In the genomic region with DNA sequence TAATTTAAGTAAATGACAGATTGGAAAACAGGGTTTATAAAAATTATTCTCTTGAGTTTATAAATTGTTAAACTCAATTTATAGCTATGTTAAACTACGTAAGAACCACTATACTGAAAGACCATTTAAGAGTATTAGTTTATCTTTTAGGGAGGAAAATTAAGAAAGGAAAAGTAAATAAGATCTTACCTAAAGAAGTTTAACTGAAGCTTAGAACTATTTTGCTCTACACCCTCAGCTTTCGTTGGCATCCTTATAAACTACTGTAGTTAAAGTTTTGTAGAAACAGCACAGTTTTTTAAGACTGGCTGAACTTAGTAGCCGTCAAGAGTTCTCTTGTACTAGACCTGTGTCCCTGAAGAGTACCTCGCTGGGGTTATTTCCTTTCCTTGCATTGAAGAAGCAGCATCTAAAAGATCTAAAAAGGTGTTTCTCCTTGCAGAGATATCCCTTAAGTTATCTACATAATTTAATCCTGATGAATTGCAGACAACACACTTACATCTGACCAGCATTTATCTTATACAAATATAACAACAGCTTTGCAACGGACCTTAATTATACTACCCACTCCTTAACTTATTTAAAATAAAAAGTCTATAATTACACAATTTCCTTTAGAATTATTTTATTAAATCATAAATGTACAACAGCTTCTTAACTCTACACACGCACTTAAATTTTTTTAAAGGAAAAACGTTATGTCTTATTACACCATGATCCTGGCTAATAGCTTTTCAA, we compare ENCODE assay signal across 19 cellular contexts. TPM values are rescaled to one million over a fixed set of nuclear protein-coding genes. Genes with fewer than 3 reads are reported as not detected.
DNase-seq lines count a peak whose midpoint lies in the region; ATAC-seq and TF ChIP-seq lines count a peak whose summit lies in the region.
"Had no signal": no experiment of that assay in that cellular context is flagged by ENCODE, and none has a peak within 500 bp of the region (broad histone marks: within the 10 kb centered on the region; RNA-seq: fewer than 3 reads in every experiment).

No MANE protein-coding gene starts in this region.

- no peaks in the 10 kb centered on the region for H3K27me3 Mint-ChIP-seq in activated CD4-positive, alpha-beta T cell treated with anti-CD3 and anti-CD28 coated beads, Interleukin-2, amount 10 ng/mL, durations not matched to agents 24 days and 14 days
- no peaks in the 10 kb centered on the region for H3K27me3 Mint-ChIP-seq in activated naive CD8-positive, alpha-beta T cell treated with anti-CD3 and anti-CD28 coated beads, Interleukin-2, amount 50 U/mL, for 24 hours
- peaks cover 61% of the 10 kb centered on the region for H3K27me3 Mint-ChIP-seq in neural crest cell (ENCODE audit: low read depth)
- H3K27me3 Mint-ChIP-seq in chondrocyte (ENCODE audit: low read depth), result no peaks in the 10 kb centered on the region

- H3K9me3 Mint-ChIP-seq in activated CD4-positive, alpha-beta T cell treated with anti-CD3 and anti-CD28 coated beads, Interleukin-2, amount 10 ng/mL, durations not matched to agents 24 days and 14 days, result no peaks in the 10 kb centered on the region
- H3K9me3 Mint-ChIP-seq in activated naive CD8-positive, alpha-beta T cell treated with anti-CD3 and anti-CD28 coated beads, Interleukin-2, amount 50 U/mL, for 24 hours, result no peaks in the 10 kb centered on the region
- H3K9me3 Mint-ChIP-seq in neural crest cell (peaks cover under 1% of the 10 kb centered on the region), chondrocyte (ENCODE audit: low read depth) (no peaks in the 10 kb centered on the region)
- H3K9me3 Mint-ChIP-seq: CD8-positive, alpha-beta T cell had no signal

- 100% methylated on average over 1 of the region's 7 CpGs for WGBS in trophoblast cell (ENCODE audit: extremely low coverage, insufficient coverage, insufficient read length)

- no peak for ATAC-seq in activated naive CD8-positive, alpha-beta T cell treated with anti-CD3 and anti-CD28 coated beads, Interleukin-2, amount 50 U/mL, for 24 hours
- ATAC-seq: CD8-positive, alpha-beta T cell had no signal

- peaks cover 79% of the 10 kb centered on the region for H3K4me1 Mint-ChIP-seq in activated CD4-positive, alpha-beta T cell treated with anti-CD3 and anti-CD28 coated beads, Interleukin-2, amount 10 ng/mL, durations not matched to agents 24 days and 14 days
- peaks cover 97% of the 10 kb centered on the region for H3K4me1 Mint-ChIP-seq in activated naive CD8-positive, alpha-beta T cell treated with anti-CD3 and anti-CD28 coated beads, Interleukin-2, amount 50 U/mL, for 24 hours
- H3K4me1 Mint-ChIP-seq in neural crest cell (peaks cover 79% of the 10 kb centered on the region), chondrocyte (ENCODE audit: low read depth) (peaks cover 58% of the 10 kb centered on the region)

- H3K27me3 ChIP-seq in trophoblast cell (ENCODE audit: insufficient read depth, low read length), result no peaks in the 10 kb centered on the region
- H3K27me3 ChIP-seq: neutrophil, upper lobe of right lung had no signal

- no peaks in the 10 kb centered on the region for H3K79me1 ChIP-seq in trophoblast cell (ENCODE audit: low read length)

- H3K14ac ChIP-seq in trophoblast cell (ENCODE audit: low read length), result no peak overlapping the region

- H2BK120ac ChIP-seq in trophoblast cell (ENCODE audit: insufficient read depth, low read length, poor library complexity), result no peak overlapping the region

- H4K91ac ChIP-seq in trophoblast cell (ENCODE audit: low read depth, low read length), result no peak overlapping the region

- no peak for TF ChIP-seq CTCF in neural crest cell (conservative IDR thresholded peaks at IDR 0.05)
- TF ChIP-seq CTCF in chondrocyte (IDR thresholded peaks at IDR 0.05), result no peak

- H4K12ac ChIP-seq in trophoblast cell (ENCODE audit: low read depth, low read length), result no peak overlapping the region

- H3K36me3 Mint-ChIP-seq in activated CD4-positive, alpha-beta T cell treated with anti-CD3 and anti-CD28 coated beads, Interleukin-2, amount 10 ng/mL, durations not matched to agents 24 days and 14 days (ENCODE audit: low read depth), result peaks cover 94% of the 10 kb centered on the region
- H3K36me3 Mint-ChIP-seq in activated naive CD8-positive, alpha-beta T cell treated with anti-CD3 and anti-CD28 coated beads, Interleukin-2, amount 50 U/mL, for 24 hours (ENCODE audit: low read depth), result peaks cover 93% of the 10 kb centered on the region
- H3K36me3 Mint-ChIP-seq in neural crest cell (ENCODE audit: low read depth), result peaks cover 79% of the 10 kb centered on the region
- H3K36me3 Mint-ChIP-seq in chondrocyte (ENCODE audit: low read depth), result peaks cover 74% of the 10 kb centered on the region

- no peak overlapping the region for H3K4me2 ChIP-seq in trophoblast cell (ENCODE audit: low read length)

- H2AFZ ChIP-seq in trophoblast cell (ENCODE audit: insufficient read depth, low read length, poor library complexity), result no peak overlapping the region

- peak; percentile 55 for DNase-seq in activated CD4-positive, alpha-beta T cell treated with anti-CD3 and anti-CD28 coated beads, Interleukin-2, amount 10 ng/mL, durations not matched to agents 24 days and 14 days
- no peak for DNase-seq in activated CD4-positive, alpha-beta T cell treated with anti-CD3 and anti-CD28 coated beads, Interleukin-2, amount 50 U/mL, for 4 hours
- no peak for DNase-seq in activated naive CD8-positive, alpha-beta T cell treated with anti-CD3 and anti-CD28 coated beads, Interleukin-2, amount 50 U/mL, for 24 hours
- DNase-seq in neural crest cell (ENCODE audit: low read depth, low spot score) (no peak), trophoblast cell (no peak), chondrocyte (ENCODE audit: low spot score) (no peak)
- DNase-seq in stimulated activated CD8-positive, alpha-beta memory T cell treated with anti-CD3 and anti-CD28 coated beads, Interleukin-4, amount 100 ng/mL, for 48 hours, result no peak
- DNase-seq: CD8-positive, alpha-beta T cell; EL; erythroblast; MM.1S; NCI-H2029; NCI-H510A treated with DMSO at 0.1 percent for 48 hours; right cardiac atrium; stimulated activated CD4-positive, alpha-beta T cell treated with anti-CD3 and anti-CD28 coated beads, Interleukin-2, amount 100 ng/mL, for 48 hours; upper lobe of right lung had no signal

- H3K9ac ChIP-seq in trophoblast cell (ENCODE audit: low read length), result no peak overlapping the region

- H3K9me3 ChIP-seq in trophoblast cell (ENCODE audit: insufficient read depth, low read depth, low read length), result no peaks in the 10 kb centered on the region
- H3K9me3 ChIP-seq: HAP-1, neutrophil, upper lobe of right lung had no signal

- no peak overlapping the region for H3K27ac ChIP-seq in trophoblast cell (ENCODE audit: low read depth, low read length)
- H3K27ac ChIP-seq: upper lobe of right lung had no signal

- H3K4me3 Mint-ChIP-seq in activated CD4-positive, alpha-beta T cell treated with anti-CD3 and anti-CD28 coated beads, Interleukin-2, amount 10 ng/mL, durations not matched to agents 24 days and 14 days, result peak overlapping the region; percentile 35
- H3K4me3 Mint-ChIP-seq in activated naive CD8-positive, alpha-beta T cell treated with anti-CD3 and anti-CD28 coated beads, Interleukin-2, amount 50 U/mL, for 24 hours, result peak overlapping the region; percentile 99
- H3K4me3 Mint-ChIP-seq in neural crest cell, result peak overlapping the region; percentile 100
- no peak overlapping the region for H3K4me3 Mint-ChIP-seq in chondrocyte (ENCODE audit: unreplicated experiment)

- no peak overlapping the region for H3K4ac ChIP-seq in trophoblast cell (ENCODE audit: low read depth, low read length)

- H4K8ac ChIP-seq in trophoblast cell (ENCODE audit: low read depth, low read length), result no peak overlapping the region

- H3K79me2 ChIP-seq in trophoblast cell (ENCODE audit: control insufficient read depth, insufficient read depth, low read length, poor library complexity), result peaks cover 4% of the 10 kb centered on the region

- intact Hi-C loops in activated CD4-positive, alpha-beta T cell treated with anti-CD3 and anti-CD28 coated beads, Interleukin-2, amount 10 ng/mL, durations not matched to agents 24 days and 14 days (cut with micrococcal nuclease), result loop anchor here (2.0 kb wide), 1 partner anchor 299 kb away; no protein-coding TSS in a partner anchor

- H3K4me1 ChIP-seq in trophoblast cell (ENCODE audit: control insufficient read depth in 1 of 2, insufficient read depth in 2 of 2, low read length in 2 of 2), result no peaks in the 10 kb centered on the region

- H3K18ac ChIP-seq in trophoblast cell (ENCODE audit: low read length), result no peak overlapping the region

- no peak overlapping the region for H3K23ac ChIP-seq in trophoblast cell (ENCODE audit: low read length)

- H2BK12ac ChIP-seq in trophoblast cell (ENCODE audit: low read length), result no peak overlapping the region

- no peak overlapping the region for H2BK5ac ChIP-seq in trophoblast cell (ENCODE audit: low read depth, low read length, poor library complexity)

- peak overlapping the region; percentile 38 for H3K27ac Mint-ChIP-seq in activated CD4-positive, alpha-beta T cell treated with anti-CD3 and anti-CD28 coated beads, Interleukin-2, amount 10 ng/mL, durations not matched to agents 24 days and 14 days
- H3K27ac Mint-ChIP-seq in activated naive CD8-positive, alpha-beta T cell treated with anti-CD3 and anti-CD28 coated beads, Interleukin-2, amount 50 U/mL, for 24 hours, result peak overlapping the region; percentile 86
- H3K27ac Mint-ChIP-seq in neural crest cell (ENCODE audit: unreplicated experiment) (no peak overlapping the region), chondrocyte (ENCODE audit: unreplicated experiment) (no peak overlapping the region)

- no peak overlapping the region for H3K4me3 ChIP-seq in trophoblast cell (ENCODE audit: low read depth, low read length)
- H3K4me3 ChIP-seq: HAP-1, upper lobe of right lung had no signal

- H2AK5ac ChIP-seq in trophoblast cell (ENCODE audit: low read length), result no peak overlapping the region

- peaks cover 17 to 56% of the 10 kb centered on the region in 2 experiments for H3K36me3 ChIP-seq in trophoblast cell (ENCODE audit: control insufficient read depth in 1 of 2, insufficient read depth in 2 of 2, low read length in 2 of 2)

RNA-seq across cellular contexts. Expression of a gene that starts 9.1 kb away (rescaled TPM):
- total RNA-seq in activated CD4-positive, alpha-beta T cell treated with anti-CD3 and anti-CD28 coated beads, Interleukin-2, amount 10 ng/mL, durations not matched to agents 24 days and 14 days, result 862 and 873 TPM in 2 replicates
- 359 TPM for polyA plus RNA-seq in PFSK-1 (2012; ENCODE audit: insufficient read length, low read depth)
- total RNA-seq in neural crest cell, result 1,068 and 1,071 TPM in 2 replicates
- polyA plus RNA-seq in trophoblast cell (2013), result 576 and 608 TPM in 2 replicates
- 311 to 604 TPM (median 313 TPM) in 3 replicates for total RNA-seq in chondrocyte

RNA-seq across cellular contexts. Expression of a gene that starts 10.1 kb away (rescaled TPM):
- 307 and 313 TPM in 2 replicates for total RNA-seq in activated CD4-positive, alpha-beta T cell treated with anti-CD3 and anti-CD28 coated beads, Interleukin-2, amount 10 ng/mL, durations not matched to agents 24 days and 14 days
- polyA plus RNA-seq in PFSK-1 (2012; ENCODE audit: insufficient read length, low read depth), result 69.9 TPM
- total RNA-seq in neural crest cell, result 291 and 293 TPM in 2 replicates
- 270 TPM in 2 replicates for polyA plus RNA-seq in trophoblast cell (2013)
- 98.7 to 132 TPM (median 102 TPM) in 3 replicates for total RNA-seq in chondrocyte

RNA-seq across cellular contexts. Expression of a gene that starts 39.4 kb away (rescaled TPM):
- 67.8 and 68.7 TPM in 2 replicates for total RNA-seq in activated CD4-positive, alpha-beta T cell treated with anti-CD3 and anti-CD28 coated beads, Interleukin-2, amount 10 ng/mL, durations not matched to agents 24 days and 14 days
- 3.9 TPM for polyA plus RNA-seq in PFSK-1 (2012; ENCODE audit: insufficient read length, low read depth)
- total RNA-seq in neural crest cell (2.4 and 3.5 TPM in 2 replicates), chondrocyte (0.17 to 0.79 TPM (median 0.52 TPM) in 3 replicates)
- 142 and 159 TPM in 2 replicates for polyA plus RNA-seq in trophoblast cell (2013)

Comparison
In these comparisons a context has a peak if more than half of its experiments do, and no peak if none do; other contexts are left out.
1. H3K27ac Mint-ChIP-seq: peak in activated CD4-positive, alpha-beta T cell treated with anti-CD3 and anti-CD28 coated beads, Interleukin-2, amount 10 ng/mL, durations not matched to agents 24 days and 14 days (single experiment) and activated naive CD8-positive, alpha-beta T cell treated with anti-CD3 and anti-CD28 coated beads, Interleukin-2, amount 50 U/mL, for 24 hours (single experiment); none in neural crest cell (single experiment) and chondrocyte (single experiment).
2. RNA of a gene that starts 39.4 kb away (total RNA-seq): 67.8 to 68.7 TPM in activated CD4-positive, alpha-beta T cell treated with anti-CD3 and anti-CD28 coated beads, Interleukin-2, amount 10 ng/mL, durations not matched to agents 24 days and 14 days; 2.4 to 3.5 TPM in neural crest cell and 0.17 to 0.79 TPM in chondrocyte; every median in the first group is over 10 times any median in the second.